5 cellular contexts compared by ENCODE assay signal in genomic region chr18:57882465-57882864, GRCh38.
"Had no signal": no experiment of that assay in that cellular context is flagged by ENCODE, and none has a peak within 500 bp of the region (broad histone marks: within the 10 kb centered on the region; RNA-seq: fewer than 3 reads in every experiment).

No MANE protein-coding gene starts in this region.

- H3K27ac ChIP-seq: SJSA1, VCaP had no signal

- DNase-seq: NCI-H1436 treated with DMSO at 0.1 percent for 48 hours had no signal

- FAIRE-seq: bronchial epithelial cell had no signal

- H3K36me3 ChIP-seq: MG63, SJSA1 had no signal

- H3K27me3 ChIP-seq: MG63, SJSA1 had no signal

- H3K4me3 ChIP-seq: MG63, SJSA1 had no signal

- H3K4me1 ChIP-seq: SJSA1 had no signal
